ENCODE assay signal across 10 cellular contexts in genomic region chr2:110853516-110853915, GRCh38.
DNase-seq lines count a peak whose midpoint lies in the region; ATAC-seq and TF ChIP-seq lines count a peak whose summit lies in the region.
"Had no signal": no experiment of that assay in that cellular context is flagged by ENCODE, and none has a peak within 500 bp of the region (broad histone marks: within the 10 kb centered on the region; RNA-seq: fewer than 3 reads in every experiment).

No MANE protein-coding gene starts in this region.

- no peaks in the 10 kb centered on the region for H3K4me1 ChIP-seq in left ventricle myocardium inferior
- H3K4me1 ChIP-seq: upper lobe of left lung had no signal

- TF ChIP-seq CTCF in left ventricle myocardium inferior (IDR thresholded peaks at IDR 0.05; ENCODE audit: borderline replicate concordance): peak; percentile 59

- peaks cover 56% of the 10 kb centered on the region for H3K4me1 Mint-ChIP-seq in activated T-cell treated with anti-CD3 and anti-CD28 coated beads, Interleukin-2, amount 50 U/mL, for 4 hours (ENCODE audit: low read depth)

- intact Hi-C loops in Right ventricle myocardium superior (cut with DNase I) (no loop called here), Right ventricle myocardium inferior (cut with DNase I) (no loop called here), left ventricle myocardium inferior (cut with micrococcal nuclease) (no loop called here)

- peaks cover 10% of the 10 kb centered on the region for H3K27me3 ChIP-seq in left ventricle myocardium inferior (ENCODE audit: low read depth)
- H3K27me3 ChIP-seq: upper lobe of left lung had no signal

- H3K4me3 Mint-ChIP-seq in activated T-cell treated with anti-CD3 and anti-CD28 coated beads, Interleukin-2, amount 50 U/mL, for 4 hours: no peak overlapping the region

- no peak overlapping the region for H3K27ac ChIP-seq in left ventricle myocardium inferior (replicated peaks)
- H3K27ac ChIP-seq: epithelial cell of prostate, upper lobe of left lung had no signal

- DNase-seq in Right ventricle myocardium superior (peak; percentile 52), Right ventricle myocardium inferior (ENCODE audit: missing footprints) (no peak), NCI-H460 (ENCODE audit: extremely low read depth, low read depth) (peak; percentile 42), left ventricle myocardium inferior (no peak), NCI-H1092 treated with DMSO at 0.1 percent for 48 hours (lab: John Stamatoyannopoulos, UW) (no peak)
- peak; percentile 41 for DNase-seq in activated T-cell treated with anti-CD3 and anti-CD28 coated beads, Interleukin-2, amount 50 U/mL, for 4 hours
- DNase-seq in stimulated activated CD4-positive, alpha-beta T cell treated with anti-CD3 and anti-CD28 coated beads, Interleukin-4, amount 100 ng/mL, for 4 hours: peak; percentile 50

- H3K9me3 Mint-ChIP-seq in activated T-cell treated with anti-CD3 and anti-CD28 coated beads, Interleukin-2, amount 50 U/mL, for 4 hours: no peaks in the 10 kb centered on the region

- no peak overlapping the region for H3K4me3 ChIP-seq in left ventricle myocardium inferior
- H3K4me3 ChIP-seq: upper lobe of left lung had no signal

- peaks cover 3% of the 10 kb centered on the region for H3K27me3 Mint-ChIP-seq in activated T-cell treated with anti-CD3 and anti-CD28 coated beads, Interleukin-2, amount 50 U/mL, for 4 hours (ENCODE audit: low read depth)

- no peaks in the 10 kb centered on the region for H3K36me3 Mint-ChIP-seq in activated T-cell treated with anti-CD3 and anti-CD28 coated beads, Interleukin-2, amount 50 U/mL, for 4 hours (ENCODE audit: insufficient read depth)

- ATAC-seq in Right ventricle myocardium superior (ENCODE audit: poor library complexity) (peak; percentile 46), Right ventricle myocardium inferior (no peak), GM18909 (IDR thresholded peaks at IDR 0.05; ENCODE audit: poor library complexity, unreplicated experiment) (no peak)
- no peak for ATAC-seq in activated T-cell treated with anti-CD3 and anti-CD28 coated beads, Interleukin-2, amount 50 U/mL, for 4 hours

- H3K9me3 ChIP-seq in left ventricle myocardium inferior (replicated peaks): no peaks in the 10 kb centered on the region
- H3K9me3 ChIP-seq: upper lobe of left lung had no signal

- no peaks in the 10 kb centered on the region for H3K36me3 ChIP-seq in left ventricle myocardium inferior
- H3K36me3 ChIP-seq: upper lobe of left lung had no signal

Comparison
In these comparisons a context has a peak if more than half of its experiments do, and no peak if none do; other contexts are left out.
1. DNase-seq: peak in Right ventricle myocardium superior (single experiment), NCI-H460 (single experiment), activated T-cell treated with anti-CD3 and anti-CD28 coated beads, Interleukin-2, amount 50 U/mL, for 4 hours (single experiment) and stimulated activated CD4-positive, alpha-beta T cell treated with anti-CD3 and anti-CD28 coated beads, Interleukin-4, amount 100 ng/mL, for 4 hours (2 of 2); none in Right ventricle myocardium inferior (single experiment), left ventricle myocardium inferior (single experiment) and NCI-H1092 treated with DMSO at 0.1 percent for 48 hours (single experiment).